5 cellular contexts compared by ENCODE assay signal in genomic region chr1:109067883-109068282, GRCh38.
"Had no signal": no experiment of that assay in that cellular context is flagged by ENCODE, and none has a peak within 500 bp of the region (broad histone marks: within the 10 kb centered on the region; RNA-seq: fewer than 3 reads in every experiment).

No MANE protein-coding gene starts in this region.

- H3K4me3 ChIP-seq: K562 had no signal

- H3K9me3 Mint-ChIP-seq: H9 had no signal

- H3K4me1 Mint-ChIP-seq: H9 had no signal

- H3K4me3 Mint-ChIP-seq: H9 had no signal

- ATAC-seq: K562 had no signal

- DNase-seq: H9, HCEC 1CT, IMR-90, KG1 had no signal
